In the genomic region with DNA sequence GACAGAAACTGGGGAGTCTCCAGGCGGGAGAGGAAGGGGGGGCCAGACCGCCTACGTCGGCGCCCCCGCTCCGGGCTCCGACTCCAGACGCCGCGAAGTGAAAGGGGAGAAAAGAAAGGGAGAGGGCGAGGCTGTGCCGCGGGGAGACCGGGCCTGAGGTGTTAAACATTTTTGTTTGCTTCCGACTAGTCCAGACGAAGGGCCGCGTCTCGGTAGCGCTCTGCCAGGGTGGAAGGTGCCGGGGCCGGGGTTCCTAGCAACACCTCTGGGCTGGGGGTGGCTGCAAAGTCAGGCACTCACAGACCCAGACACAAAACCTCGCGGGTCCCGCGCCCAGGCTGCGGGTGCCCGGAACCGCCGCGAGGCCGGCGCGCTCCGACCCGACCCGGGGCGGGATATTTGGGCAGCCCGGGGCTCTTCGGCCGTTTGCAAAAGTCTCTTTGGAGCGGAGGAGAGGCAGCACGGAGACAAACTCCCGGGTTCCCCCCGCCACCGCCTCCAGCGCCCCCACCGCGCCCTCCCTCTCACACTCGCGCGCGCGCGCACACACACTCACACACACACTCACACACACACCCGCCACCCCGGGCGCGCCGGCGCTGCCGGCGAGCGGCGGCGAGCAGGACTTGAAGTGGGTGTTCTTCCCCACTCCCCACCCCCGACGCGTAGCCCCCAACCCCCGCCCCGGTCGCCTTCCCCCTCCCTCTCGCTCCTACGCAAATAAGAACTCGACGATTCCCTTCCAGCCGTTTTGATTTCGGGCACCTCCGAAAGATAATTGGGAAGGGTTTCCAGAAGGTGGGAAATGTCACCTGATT, we compare ENCODE assay signal across 1 cellular context.
TF ChIP-seq lines count a peak whose summit lies in the region.

No MANE protein-coding gene starts in this region.

TF ChIP-seq in HepG2, 621 proteins besides CTCF, POLR2A, EP300 and RAD21 (continued from another document):
- TF ChIP-seq MLXIP (CRISPR knock-in tag; IDR thresholded peaks at IDR 0.05; ENCODE audit: borderline replicate concordance) (0 out of 2 replicates have a peak, but pooled peaks have one; percentile 12), CREM (IDR thresholded peaks at IDR 0.05) (peak; percentile 32; the same call in 1 of the 2 replicates), CREM (CRISPR knock-in tag; IDR thresholded peaks at IDR 0.05) (no peak), ZEB1 (IDR thresholded peaks at IDR 0.05; ENCODE audit: insufficient replicate concordance, low read depth) (peak; percentile 57), CHD2 (IDR thresholded peaks at IDR 0.05; ENCODE audit: low read depth, low read length) (peak; percentile 50; the same call in 1 of the 2 replicates), FOSL1 (CRISPR knock-in tag; IDR thresholded peaks at IDR 0.05; ENCODE audit: borderline replicate concordance) (no peak), HBP1 (CRISPR knock-in tag; IDR thresholded peaks at IDR 0.05; ENCODE audit: low read depth) (no peak), MYNN (CRISPR knock-in tag; IDR thresholded peaks at IDR 0.05; ENCODE audit: low read depth) (no peak), HES4 (CRISPR knock-in tag; IDR thresholded peaks at IDR 0.05; ENCODE audit: borderline replicate concordance) (0 out of 2 replicates have a peak, but pooled peaks have one; percentile 18), GLMP (CRISPR knock-in tag; IDR thresholded peaks at IDR 0.05; ENCODE audit: borderline replicate concordance) (no peak), AGO2 (optimal IDR thresholded peaks at IDR 0.05; ENCODE audit: low read depth, low read length) (peak; percentile 89), TARDBP (CRISPR knock-in tag; IDR thresholded peaks at IDR 0.05) (peak; percentile 59; the same call in 1 of the 2 replicates), ZNF709 (CRISPR knock-in tag; IDR thresholded peaks at IDR 0.05) (0 out of 2 replicates have a peak, but pooled peaks have one; percentile 25), SIN3A (IDR thresholded peaks at IDR 0.05; ENCODE audit: borderline replicate concordance, low read depth, low read length) (peak; percentile 32; the same call in 1 of the 2 replicates), ISL2 (CRISPR knock-in tag; IDR thresholded peaks at IDR 0.05) (peak; percentile 33; the same call in 1 of the 2 replicates), ZNF232 (CRISPR knock-in tag; IDR thresholded peaks at IDR 0.05; ENCODE audit: borderline replicate concordance) (0 out of 2 replicates have a peak, but pooled peaks have one; percentile 32), ZNF703 (CRISPR knock-in tag; IDR thresholded peaks at IDR 0.05; ENCODE audit: borderline replicate concordance) (0 out of 2 replicates have a peak, but pooled peaks have one; percentile 57), ZNF891 (CRISPR knock-in tag; IDR thresholded peaks at IDR 0.05) (no peak), FOXP4 (CRISPR knock-in tag; IDR thresholded peaks at IDR 0.05) (no peak), ZSCAN12 (CRISPR knock-in tag; IDR thresholded peaks at IDR 0.05) (no peak; the same call in 1 of the 2 replicates), MAF1 (CRISPR knock-in tag; IDR thresholded peaks at IDR 0.05; ENCODE audit: borderline replicate concordance) (no peak), NR2F2 (IDR thresholded peaks at IDR 0.05; ENCODE audit: borderline replicate concordance, low read depth) (peak; percentile 28; the same call in 1 of the 2 replicates), AGO1 (IDR thresholded peaks at IDR 0.05; ENCODE audit: low read depth, low read length, poor library complexity, severe bottlenecking) (peak; percentile 51), ZNF747 (CRISPR knock-in tag; IDR thresholded peaks at IDR 0.05; ENCODE audit: borderline replicate concordance) (no peak), ZNF33B (CRISPR knock-in tag; IDR thresholded peaks at IDR 0.05) (0 out of 2 replicates have a peak, but pooled peaks have one; percentile 13)
- TF ChIP-seq, protein P1, sequence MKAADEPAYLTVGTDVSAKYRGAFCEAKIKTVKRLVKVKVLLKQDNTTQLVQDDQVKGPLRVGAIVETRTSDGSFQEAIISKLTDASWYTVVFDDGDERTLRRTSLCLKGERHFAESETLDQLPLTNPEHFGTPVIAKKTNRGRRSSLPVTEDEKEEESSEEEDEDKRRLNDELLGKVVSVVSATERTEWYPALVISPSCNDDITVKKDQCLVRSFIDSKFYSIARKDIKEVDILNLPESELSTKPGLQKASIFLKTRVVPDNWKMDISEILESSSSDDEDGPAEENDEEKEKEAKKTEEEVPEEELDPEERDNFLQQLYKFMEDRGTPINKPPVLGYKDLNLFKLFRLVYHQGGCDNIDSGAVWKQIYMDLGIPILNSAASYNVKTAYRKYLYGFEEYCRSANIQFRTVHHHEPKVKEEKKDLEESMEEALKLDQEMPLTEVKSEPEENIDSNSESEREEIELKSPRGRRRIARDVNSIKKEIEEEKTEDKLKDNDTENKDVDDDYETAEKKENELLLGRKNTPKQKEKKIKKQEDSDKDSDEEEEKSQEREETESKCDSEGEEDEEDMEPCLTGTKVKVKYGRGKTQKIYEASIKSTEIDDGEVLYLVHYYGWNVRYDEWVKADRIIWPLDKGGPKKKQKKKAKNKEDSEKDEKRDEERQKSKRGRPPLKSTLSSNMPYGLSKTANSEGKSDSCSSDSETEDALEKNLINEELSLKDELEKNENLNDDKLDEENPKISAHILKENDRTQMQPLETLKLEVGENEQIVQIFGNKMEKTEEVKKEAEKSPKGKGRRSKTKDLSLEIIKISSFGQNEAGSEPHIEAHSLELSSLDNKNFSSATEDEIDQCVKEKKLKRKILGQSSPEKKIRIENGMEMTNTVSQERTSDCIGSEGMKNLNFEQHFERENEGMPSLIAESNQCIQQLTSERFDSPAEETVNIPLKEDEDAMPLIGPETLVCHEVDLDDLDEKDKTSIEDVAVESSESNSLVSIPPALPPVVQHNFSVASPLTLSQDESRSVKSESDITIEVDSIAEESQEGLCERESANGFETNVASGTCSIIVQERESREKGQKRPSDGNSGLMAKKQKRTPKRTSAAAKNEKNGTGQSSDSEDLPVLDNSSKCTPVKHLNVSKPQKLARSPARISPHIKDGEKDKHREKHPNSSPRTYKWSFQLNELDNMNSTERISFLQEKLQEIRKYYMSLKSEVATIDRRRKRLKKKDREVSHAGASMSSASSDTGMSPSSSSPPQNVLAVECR (CRISPR knock-in tag; IDR thresholded peaks at IDR 0.05; ENCODE audit: borderline replicate concordance), result 0 out of 2 replicates have a peak, but pooled peaks have one; percentile 5
- TF ChIP-seq, protein P2, sequence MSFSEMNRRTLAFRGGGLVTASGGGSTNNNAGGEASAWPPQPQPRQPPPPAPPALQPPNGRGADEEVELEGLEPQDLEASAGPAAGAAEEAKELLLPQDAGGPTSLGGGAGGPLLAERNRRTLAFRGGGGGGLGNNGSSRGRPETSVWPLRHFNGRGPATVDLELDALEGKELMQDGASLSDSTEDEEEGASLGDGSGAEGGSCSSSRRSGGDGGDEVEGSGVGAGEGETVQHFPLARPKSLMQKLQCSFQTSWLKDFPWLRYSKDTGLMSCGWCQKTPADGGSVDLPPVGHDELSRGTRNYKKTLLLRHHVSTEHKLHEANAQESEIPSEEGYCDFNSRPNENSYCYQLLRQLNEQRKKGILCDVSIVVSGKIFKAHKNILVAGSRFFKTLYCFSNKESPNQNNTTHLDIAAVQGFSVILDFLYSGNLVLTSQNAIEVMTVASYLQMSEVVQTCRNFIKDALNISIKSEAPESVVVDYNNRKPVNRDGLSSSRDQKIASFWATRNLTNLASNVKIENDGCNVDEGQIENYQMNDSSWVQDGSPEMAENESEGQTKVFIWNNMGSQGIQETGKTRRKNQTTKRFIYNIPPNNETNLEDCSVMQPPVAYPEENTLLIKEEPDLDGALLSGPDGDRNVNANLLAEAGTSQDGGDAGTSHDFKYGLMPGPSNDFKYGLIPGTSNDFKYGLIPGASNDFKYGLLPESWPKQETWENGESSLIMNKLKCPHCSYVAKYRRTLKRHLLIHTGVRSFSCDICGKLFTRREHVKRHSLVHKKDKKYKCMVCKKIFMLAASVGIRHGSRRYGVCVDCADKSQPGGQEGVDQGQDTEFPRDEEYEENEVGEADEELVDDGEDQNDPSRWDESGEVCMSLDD (CRISPR knock-in tag; IDR thresholded peaks at IDR 0.05; ENCODE audit: borderline replicate concordance), result peak; percentile 31; the same call in 1 of the 2 replicates
- TF ChIP-seq, protein P3, sequence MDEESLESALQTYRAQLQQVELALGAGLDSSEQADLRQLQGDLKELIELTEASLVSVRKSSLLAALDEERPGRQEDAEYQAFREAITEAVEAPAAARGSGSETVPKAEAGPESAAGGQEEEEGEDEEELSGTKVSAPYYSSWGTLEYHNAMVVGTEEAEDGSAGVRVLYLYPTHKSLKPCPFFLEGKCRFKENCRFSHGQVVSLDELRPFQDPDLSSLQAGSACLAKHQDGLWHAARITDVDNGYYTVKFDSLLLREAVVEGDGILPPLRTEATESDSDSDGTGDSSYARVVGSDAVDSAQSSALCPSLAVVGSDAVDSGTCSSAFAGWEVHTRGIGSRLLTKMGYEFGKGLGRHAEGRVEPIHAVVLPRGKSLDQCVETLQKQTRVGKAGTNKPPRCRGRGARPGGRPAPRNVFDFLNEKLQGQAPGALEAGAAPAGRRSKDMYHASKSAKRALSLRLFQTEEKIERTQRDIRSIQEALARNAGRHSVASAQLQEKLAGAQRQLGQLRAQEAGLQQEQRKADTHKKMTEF (CRISPR knock-in tag; IDR thresholded peaks at IDR 0.05), result peak; percentile 52
- TF ChIP-seq, protein P4, sequence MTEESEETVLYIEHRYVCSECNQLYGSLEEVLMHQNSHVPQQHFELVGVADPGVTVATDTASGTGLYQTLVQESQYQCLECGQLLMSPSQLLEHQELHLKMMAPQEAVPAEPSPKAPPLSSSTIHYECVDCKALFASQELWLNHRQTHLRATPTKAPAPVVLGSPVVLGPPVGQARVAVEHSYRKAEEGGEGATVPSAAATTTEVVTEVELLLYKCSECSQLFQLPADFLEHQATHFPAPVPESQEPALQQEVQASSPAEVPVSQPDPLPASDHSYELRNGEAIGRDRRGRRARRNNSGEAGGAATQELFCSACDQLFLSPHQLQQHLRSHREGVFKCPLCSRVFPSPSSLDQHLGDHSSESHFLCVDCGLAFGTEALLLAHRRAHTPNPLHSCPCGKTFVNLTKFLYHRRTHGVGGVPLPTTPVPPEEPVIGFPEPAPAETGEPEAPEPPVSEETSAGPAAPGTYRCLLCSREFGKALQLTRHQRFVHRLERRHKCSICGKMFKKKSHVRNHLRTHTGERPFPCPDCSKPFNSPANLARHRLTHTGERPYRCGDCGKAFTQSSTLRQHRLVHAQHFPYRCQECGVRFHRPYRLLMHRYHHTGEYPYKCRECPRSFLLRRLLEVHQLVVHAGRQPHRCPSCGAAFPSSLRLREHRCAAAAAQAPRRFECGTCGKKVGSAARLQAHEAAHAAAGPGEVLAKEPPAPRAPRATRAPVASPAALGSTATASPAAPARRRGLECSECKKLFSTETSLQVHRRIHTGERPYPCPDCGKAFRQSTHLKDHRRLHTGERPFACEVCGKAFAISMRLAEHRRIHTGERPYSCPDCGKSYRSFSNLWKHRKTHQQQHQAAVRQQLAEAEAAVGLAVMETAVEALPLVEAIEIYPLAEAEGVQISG (CRISPR knock-in tag; IDR thresholded peaks at IDR 0.05), result 0 out of 2 replicates have a peak, but pooled peaks have one; percentile 19
